ENCODE assay signal across 24 cellular contexts in the genomic region with DNA sequence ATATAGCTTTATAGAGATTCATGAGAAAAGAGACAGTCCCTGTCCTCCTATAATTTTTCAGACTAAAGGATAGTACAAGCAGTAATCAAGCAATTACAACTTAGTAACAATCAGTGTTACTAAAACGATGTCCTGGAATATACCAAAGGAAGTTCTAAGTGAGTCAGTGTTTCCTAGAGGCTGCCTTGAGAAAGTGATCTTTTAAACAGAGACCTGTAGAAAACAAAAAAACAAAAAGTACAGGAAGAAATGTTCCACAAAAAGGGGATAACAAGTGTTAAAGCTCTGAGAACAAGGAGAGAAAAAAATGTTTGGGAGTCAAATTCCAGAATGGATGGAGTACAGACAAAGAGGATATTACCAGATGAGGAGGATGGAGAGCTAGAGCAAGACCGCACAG.
"Had no signal": no experiment of that assay in that cellular context is flagged by ENCODE, and none has a peak within 500 bp of the region (broad histone marks: within the 10 kb centered on the region; RNA-seq: fewer than 3 reads in every experiment).

No MANE protein-coding gene starts in this region.

- H3K9me3 ChIP-seq: body of pancreas, left ventricle myocardium inferior, spleen, thoracic aorta had no signal

- H3K27ac Mint-ChIP-seq: activated CD4-positive, alpha-beta memory T cell treated with anti-CD3 and anti-CD28 coated beads, Interleukin-2, amount 10 ng/mL, durations not matched to agents 7 days and 5 days; activated CD4-positive, alpha-beta T cell treated with anti-CD3 and anti-CD28 coated beads, Interleukin-2, amount 10 ng/mL, durations not matched to agents 7 days and 5 days; activated T-helper 17 cell treated with anti-CD3 and anti-CD28 coated beads, Interleukin-2, amount 50 U/mL, for 72 hours; effector memory CD8-positive, alpha-beta T cell; nephron progenitor cell; WTC11 had no signal

- DNase-seq: activated CD4-positive, alpha-beta memory T cell treated with anti-CD3 and anti-CD28 coated beads, Interleukin-2, amount 10 ng/mL, durations not matched to agents 7 days and 5 days; activated CD4-positive, alpha-beta T cell treated with anti-CD3 and anti-CD28 coated beads for 1 hour; activated CD4-positive, alpha-beta T cell treated with anti-CD3 and anti-CD28 coated beads, Interleukin-2, amount 10 ng/mL, durations not matched to agents 7 days and 5 days; activated CD8-positive, alpha-beta memory T cell treated with anti-CD3 and anti-CD28 coated beads, Interleukin-2, amount 50 U/mL, for 48 hours; activated gamma-delta T cell treated with Interleukin-2 at 50 U/mL for 16 hours; activated naive CD4-positive, alpha-beta T cell treated with anti-CD3 and anti-CD28 coated beads, Interleukin-2, amount 50 U/mL, for 16 hours; activated T-cell treated with anti-CD3 and anti-CD28 coated beads, Interleukin-2, amount 50 U/mL, for 4 hours; amygdala; body of pancreas; cerebellar nuclear complex; effector memory CD8-positive, alpha-beta T cell; islet precursor cell; left ventricle myocardium inferior; nephron progenitor cell; nucleus accumbens; right cardiac atrium; spleen; stimulated activated naive CD8-positive, alpha-beta T cell treated with anti-CD3 and anti-CD28 coated beads, Interleukin-15, Interleukin-2, amounts not matched to agents 100 U/mL and 50 U/mL, for 24 hours; T-helper 2 cell had no signal

- H3K27ac ChIP-seq: body of pancreas, coronary artery, left ventricle myocardium inferior, spleen, thoracic aorta had no signal

- H3K4me3 ChIP-seq: body of pancreas, coronary artery, left ventricle myocardium inferior, lung, spleen, thoracic aorta had no signal

- H3K4me1 ChIP-seq: body of pancreas, spleen had no signal

- H3K9me3 Mint-ChIP-seq: activated CD4-positive, alpha-beta T cell treated with anti-CD3 and anti-CD28 coated beads, Interleukin-2, amount 10 ng/mL, durations not matched to agents 7 days and 5 days; nephron progenitor cell; WTC11 had no signal

- H3K4me1 Mint-ChIP-seq: activated CD4-positive, alpha-beta memory T cell treated with anti-CD3 and anti-CD28 coated beads, Interleukin-2, amount 10 ng/mL, durations not matched to agents 7 days and 5 days; activated CD4-positive, alpha-beta T cell treated with anti-CD3 and anti-CD28 coated beads, Interleukin-2, amount 10 ng/mL, durations not matched to agents 7 days and 5 days; activated T-helper 17 cell treated with anti-CD3 and anti-CD28 coated beads, Interleukin-2, amount 50 U/mL, for 72 hours; nephron progenitor cell; WTC11 had no signal

- ATAC-seq: activated T-cell treated with anti-CD3 and anti-CD28 coated beads, Interleukin-2, amount 50 U/mL, for 4 hours; activated T-helper 17 cell treated with anti-CD3 and anti-CD28 coated beads, Interleukin-2, amount 50 U/mL, for 72 hours; body of pancreas; effector memory CD8-positive, alpha-beta T cell; right cardiac atrium; stimulated activated naive CD8-positive, alpha-beta T cell treated with anti-CD3 and anti-CD28 coated beads, Interleukin-15, Interleukin-2, amounts not matched to agents 100 U/mL and 50 U/mL, for 24 hours; WTC11 had no signal

- H3K27me3 Mint-ChIP-seq: activated CD4-positive, alpha-beta memory T cell treated with anti-CD3 and anti-CD28 coated beads, Interleukin-2, amount 10 ng/mL, durations not matched to agents 7 days and 5 days; activated CD4-positive, alpha-beta T cell treated with anti-CD3 and anti-CD28 coated beads, Interleukin-2, amount 10 ng/mL, durations not matched to agents 7 days and 5 days; activated T-helper 17 cell treated with anti-CD3 and anti-CD28 coated beads, Interleukin-2, amount 50 U/mL, for 72 hours; effector memory CD8-positive, alpha-beta T cell had no signal

- H3K36me3 Mint-ChIP-seq: WTC11 had no signal

- H3K4me3 Mint-ChIP-seq: activated CD4-positive, alpha-beta memory T cell treated with anti-CD3 and anti-CD28 coated beads, Interleukin-2, amount 10 ng/mL, durations not matched to agents 7 days and 5 days; activated CD4-positive, alpha-beta T cell treated with anti-CD3 and anti-CD28 coated beads, Interleukin-2, amount 10 ng/mL, durations not matched to agents 7 days and 5 days; activated T-cell treated with anti-CD3 and anti-CD28 coated beads, Interleukin-2, amount 50 U/mL, for 4 hours; activated T-helper 17 cell treated with anti-CD3 and anti-CD28 coated beads, Interleukin-2, amount 50 U/mL, for 72 hours; effector memory CD8-positive, alpha-beta T cell; nephron progenitor cell; WTC11 had no signal

- H3K36me3 ChIP-seq: left ventricle myocardium inferior, spleen, thoracic aorta had no signal

- H3K27me3 ChIP-seq: body of pancreas, spleen had no signal
